1 cellular context compared by ENCODE assay signal in genomic region chr1:145720878-145721671, GRCh38.
A peak's percentile ranks its signal among the peaks of the same experiment; 100 is the strongest.
TF ChIP-seq lines count a peak whose summit lies in the region.

No MANE protein-coding gene starts in this region.

TF ChIP-seq in HepG2, 621 proteins besides CTCF, POLR2A, EP300 and RAD21 (continued from another document and continues in another):
- no peak for TF ChIP-seq REST (IDR thresholded peaks at IDR 0.05; ENCODE audit: borderline replicate concordance in 1 of 2, low read depth in 1 of 2, low read length in 2 of 2)
- TF ChIP-seq SIX1 (CRISPR knock-in tag; IDR thresholded peaks at IDR 0.05; ENCODE audit: borderline replicate concordance) = no peak
- no peak for TF ChIP-seq HES4 (CRISPR knock-in tag; IDR thresholded peaks at IDR 0.05; ENCODE audit: borderline replicate concordance)
- 0 out of 2 replicates have a peak, but pooled peaks have one; percentile 15 for TF ChIP-seq BCL3 (CRISPR knock-in tag; IDR thresholded peaks at IDR 0.05)
- TF ChIP-seq ZNF703 (CRISPR knock-in tag; IDR thresholded peaks at IDR 0.05; ENCODE audit: borderline replicate concordance) = no peak
- TF ChIP-seq ZNF263 (CRISPR knock-in tag; IDR thresholded peaks at IDR 0.05) = peak; percentile 90
- TF ChIP-seq YY1 (IDR thresholded peaks at IDR 0.05; ENCODE audit: insufficient read depth, insufficient replicate concordance, low read depth, low read length) = peak; percentile 43
- no peak for TF ChIP-seq ZNF282 (IDR thresholded peaks at IDR 0.05; ENCODE audit: partially characterized antibody)
- no peak for TF ChIP-seq HNF1A (IDR thresholded peaks at IDR 0.05; ENCODE audit: low read depth)
- TF ChIP-seq HNF1A (CRISPR knock-in tag; IDR thresholded peaks at IDR 0.05; ENCODE audit: borderline replicate concordance) = no peak
- no peak for TF ChIP-seq RBAK (CRISPR knock-in tag; IDR thresholded peaks at IDR 0.05)
- no peak for TF ChIP-seq NFKB2 (CRISPR knock-in tag; IDR thresholded peaks at IDR 0.05; ENCODE audit: borderline replicate concordance)
- TF ChIP-seq HNF4A (CRISPR knock-in tag; IDR thresholded peaks at IDR 0.05) = peak; percentile 30; the same call in 1 of the 2 replicates
- peak; percentile 77; the same call in 1 of the 2 replicates for TF ChIP-seq KDM2A (CRISPR knock-in tag; IDR thresholded peaks at IDR 0.05; ENCODE audit: borderline replicate concordance, low read depth)
- TF ChIP-seq, protein P1, sequence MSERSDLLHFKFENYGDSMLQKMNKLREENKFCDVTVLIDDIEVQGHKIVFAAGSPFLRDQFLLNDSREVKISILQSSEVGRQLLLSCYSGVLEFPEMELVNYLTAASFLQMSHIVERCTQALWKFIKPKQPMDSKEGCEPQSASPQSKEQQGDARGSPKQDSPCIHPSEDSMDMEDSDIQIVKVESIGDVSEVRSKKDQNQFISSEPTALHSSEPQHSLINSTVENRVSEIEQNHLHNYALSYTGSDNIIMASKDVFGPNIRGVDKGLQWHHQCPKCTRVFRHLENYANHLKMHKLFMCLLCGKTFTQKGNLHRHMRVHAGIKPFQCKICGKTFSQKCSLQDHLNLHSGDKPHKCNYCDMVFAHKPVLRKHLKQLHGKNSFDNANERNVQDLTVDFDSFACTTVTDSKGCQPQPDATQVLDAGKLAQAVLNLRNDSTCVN (CRISPR knock-in tag; IDR thresholded peaks at IDR 0.05; ENCODE audit: borderline replicate concordance) = no peak
- TF ChIP-seq, protein P2, sequence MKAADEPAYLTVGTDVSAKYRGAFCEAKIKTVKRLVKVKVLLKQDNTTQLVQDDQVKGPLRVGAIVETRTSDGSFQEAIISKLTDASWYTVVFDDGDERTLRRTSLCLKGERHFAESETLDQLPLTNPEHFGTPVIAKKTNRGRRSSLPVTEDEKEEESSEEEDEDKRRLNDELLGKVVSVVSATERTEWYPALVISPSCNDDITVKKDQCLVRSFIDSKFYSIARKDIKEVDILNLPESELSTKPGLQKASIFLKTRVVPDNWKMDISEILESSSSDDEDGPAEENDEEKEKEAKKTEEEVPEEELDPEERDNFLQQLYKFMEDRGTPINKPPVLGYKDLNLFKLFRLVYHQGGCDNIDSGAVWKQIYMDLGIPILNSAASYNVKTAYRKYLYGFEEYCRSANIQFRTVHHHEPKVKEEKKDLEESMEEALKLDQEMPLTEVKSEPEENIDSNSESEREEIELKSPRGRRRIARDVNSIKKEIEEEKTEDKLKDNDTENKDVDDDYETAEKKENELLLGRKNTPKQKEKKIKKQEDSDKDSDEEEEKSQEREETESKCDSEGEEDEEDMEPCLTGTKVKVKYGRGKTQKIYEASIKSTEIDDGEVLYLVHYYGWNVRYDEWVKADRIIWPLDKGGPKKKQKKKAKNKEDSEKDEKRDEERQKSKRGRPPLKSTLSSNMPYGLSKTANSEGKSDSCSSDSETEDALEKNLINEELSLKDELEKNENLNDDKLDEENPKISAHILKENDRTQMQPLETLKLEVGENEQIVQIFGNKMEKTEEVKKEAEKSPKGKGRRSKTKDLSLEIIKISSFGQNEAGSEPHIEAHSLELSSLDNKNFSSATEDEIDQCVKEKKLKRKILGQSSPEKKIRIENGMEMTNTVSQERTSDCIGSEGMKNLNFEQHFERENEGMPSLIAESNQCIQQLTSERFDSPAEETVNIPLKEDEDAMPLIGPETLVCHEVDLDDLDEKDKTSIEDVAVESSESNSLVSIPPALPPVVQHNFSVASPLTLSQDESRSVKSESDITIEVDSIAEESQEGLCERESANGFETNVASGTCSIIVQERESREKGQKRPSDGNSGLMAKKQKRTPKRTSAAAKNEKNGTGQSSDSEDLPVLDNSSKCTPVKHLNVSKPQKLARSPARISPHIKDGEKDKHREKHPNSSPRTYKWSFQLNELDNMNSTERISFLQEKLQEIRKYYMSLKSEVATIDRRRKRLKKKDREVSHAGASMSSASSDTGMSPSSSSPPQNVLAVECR (CRISPR knock-in tag; IDR thresholded peaks at IDR 0.05; ENCODE audit: borderline replicate concordance) = peak; percentile 16; the same call in 1 of the 2 replicates
- no peak for TF ChIP-seq MED8 (CRISPR knock-in tag; IDR thresholded peaks at IDR 0.05; ENCODE audit: insufficient replicate concordance)
- peak; percentile 55; the same call in 1 of the 2 replicates for TF ChIP-seq GABPB1 (CRISPR knock-in tag; IDR thresholded peaks at IDR 0.05)
- no peak for TF ChIP-seq ATF2 (CRISPR knock-in tag; IDR thresholded peaks at IDR 0.05)
- TF ChIP-seq KDM4B (CRISPR knock-in tag; IDR thresholded peaks at IDR 0.05) = 0 out of 2 replicates have a peak, but pooled peaks have one; percentile 37
- TF ChIP-seq ZNF33B (CRISPR knock-in tag; IDR thresholded peaks at IDR 0.05) = no peak
- no peak for TF ChIP-seq ARNT (IDR thresholded peaks at IDR 0.05)
- TF ChIP-seq FOXC1 (CRISPR knock-in tag; IDR thresholded peaks at IDR 0.05; ENCODE audit: borderline replicate concordance) = peak; percentile 88
- TF ChIP-seq ZBTB38 (CRISPR knock-in tag; IDR thresholded peaks at IDR 0.05) = no peak; the same call in 1 of the 2 replicates
- TF ChIP-seq, protein P3, sequence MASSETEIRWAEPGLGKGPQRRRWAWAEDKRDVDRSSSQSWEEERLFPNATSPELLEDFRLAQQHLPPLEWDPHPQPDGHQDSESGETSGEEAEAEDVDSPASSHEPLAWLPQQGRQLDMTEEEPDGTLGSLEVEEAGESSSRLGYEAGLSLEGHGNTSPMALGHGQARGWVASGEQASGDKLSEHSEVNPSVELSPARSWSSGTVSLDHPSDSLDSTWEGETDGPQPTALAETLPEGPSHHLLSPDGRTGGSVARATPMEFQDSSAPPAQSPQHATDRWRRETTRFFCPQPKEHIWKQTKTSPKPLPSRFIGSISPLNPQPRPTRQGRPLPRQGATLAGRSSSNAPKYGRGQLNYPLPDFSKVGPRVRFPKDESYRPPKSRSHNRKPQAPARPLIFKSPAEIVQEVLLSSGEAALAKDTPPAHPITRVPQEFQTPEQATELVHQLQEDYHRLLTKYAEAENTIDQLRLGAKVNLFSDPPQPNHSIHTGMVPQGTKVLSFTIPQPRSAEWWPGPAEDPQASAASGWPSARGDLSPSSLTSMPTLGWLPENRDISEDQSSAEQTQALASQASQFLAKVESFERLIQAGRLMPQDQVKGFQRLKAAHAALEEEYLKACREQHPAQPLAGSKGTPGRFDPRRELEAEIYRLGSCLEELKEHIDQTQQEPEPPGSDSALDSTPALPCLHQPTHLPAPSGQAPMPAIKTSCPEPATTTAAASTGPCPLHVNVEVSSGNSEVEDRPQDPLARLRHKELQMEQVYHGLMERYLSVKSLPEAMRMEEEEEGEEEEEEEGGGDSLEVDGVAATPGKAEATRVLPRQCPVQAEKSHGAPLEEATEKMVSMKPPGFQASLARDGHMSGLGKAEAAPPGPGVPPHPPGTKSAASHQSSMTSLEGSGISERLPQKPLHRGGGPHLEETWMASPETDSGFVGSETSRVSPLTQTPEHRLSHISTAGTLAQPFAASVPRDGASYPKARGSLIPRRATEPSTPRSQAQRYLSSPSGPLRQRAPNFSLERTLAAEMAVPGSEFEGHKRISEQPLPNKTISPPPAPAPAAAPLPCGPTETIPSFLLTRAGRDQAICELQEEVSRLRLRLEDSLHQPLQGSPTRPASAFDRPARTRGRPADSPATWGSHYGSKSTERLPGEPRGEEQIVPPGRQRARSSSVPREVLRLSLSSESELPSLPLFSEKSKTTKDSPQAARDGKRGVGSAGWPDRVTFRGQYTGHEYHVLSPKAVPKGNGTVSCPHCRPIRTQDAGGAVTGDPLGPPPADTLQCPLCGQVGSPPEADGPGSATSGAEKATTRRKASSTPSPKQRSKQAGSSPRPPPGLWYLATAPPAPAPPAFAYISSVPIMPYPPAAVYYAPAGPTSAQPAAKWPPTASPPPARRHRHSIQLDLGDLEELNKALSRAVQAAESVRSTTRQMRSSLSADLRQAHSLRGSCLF (CRISPR knock-in tag; IDR thresholded peaks at IDR 0.05; ENCODE audit: borderline replicate concordance) = no peak
- 0 out of 2 replicates have a peak, but pooled peaks have one; percentile 72 for TF ChIP-seq ZNF224 (CRISPR knock-in tag; IDR thresholded peaks at IDR 0.05)
- no peak for TF ChIP-seq ZFP41 (CRISPR knock-in tag; IDR thresholded peaks at IDR 0.05; ENCODE audit: borderline replicate concordance)
- no peak for TF ChIP-seq BRCA1 (CRISPR knock-in tag; IDR thresholded peaks at IDR 0.05)
- TF ChIP-seq FOXA3 (CRISPR knock-in tag; IDR thresholded peaks at IDR 0.05) = 0 out of 2 replicates have a peak, but pooled peaks have one; percentile 7
- TF ChIP-seq IRF2 (CRISPR knock-in tag; IDR thresholded peaks at IDR 0.05) = no peak
- no peak for TF ChIP-seq ADNP (CRISPR knock-in tag; IDR thresholded peaks at IDR 0.05)
- TF ChIP-seq, protein P4, sequence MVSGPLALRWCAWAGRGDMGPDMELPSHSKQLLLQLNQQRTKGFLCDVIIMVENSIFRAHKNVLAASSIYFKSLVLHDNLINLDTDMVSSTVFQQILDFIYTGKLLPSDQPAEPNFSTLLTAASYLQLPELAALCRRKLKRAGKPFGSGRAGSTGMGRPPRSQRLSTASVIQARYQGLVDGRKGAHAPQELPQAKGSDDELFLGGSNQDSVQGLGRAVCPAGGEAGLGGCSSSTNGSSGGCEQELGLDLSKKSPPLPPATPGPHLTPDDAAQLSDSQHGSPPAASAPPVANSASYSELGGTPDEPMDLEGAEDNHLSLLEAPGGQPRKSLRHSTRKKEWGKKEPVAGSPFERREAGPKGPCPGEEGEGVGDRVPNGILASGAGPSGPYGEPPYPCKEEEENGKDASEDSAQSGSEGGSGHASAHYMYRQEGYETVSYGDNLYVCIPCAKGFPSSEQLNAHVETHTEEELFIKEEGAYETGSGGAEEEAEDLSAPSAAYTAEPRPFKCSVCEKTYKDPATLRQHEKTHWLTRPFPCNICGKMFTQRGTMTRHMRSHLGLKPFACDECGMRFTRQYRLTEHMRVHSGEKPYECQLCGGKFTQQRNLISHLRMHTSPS (CRISPR knock-in tag; IDR thresholded peaks at IDR 0.05; ENCODE audit: low read depth) = peak; percentile 82; the same call in 1 of the 2 replicates
- no peak for TF ChIP-seq IKZF4 (CRISPR knock-in tag; IDR thresholded peaks at IDR 0.05; ENCODE audit: borderline replicate concordance, low read depth, not compliant biosample characterization)
- no peak for TF ChIP-seq SIN3B (IDR thresholded peaks at IDR 0.05; ENCODE audit: low read length)
